In the genomic region with DNA sequence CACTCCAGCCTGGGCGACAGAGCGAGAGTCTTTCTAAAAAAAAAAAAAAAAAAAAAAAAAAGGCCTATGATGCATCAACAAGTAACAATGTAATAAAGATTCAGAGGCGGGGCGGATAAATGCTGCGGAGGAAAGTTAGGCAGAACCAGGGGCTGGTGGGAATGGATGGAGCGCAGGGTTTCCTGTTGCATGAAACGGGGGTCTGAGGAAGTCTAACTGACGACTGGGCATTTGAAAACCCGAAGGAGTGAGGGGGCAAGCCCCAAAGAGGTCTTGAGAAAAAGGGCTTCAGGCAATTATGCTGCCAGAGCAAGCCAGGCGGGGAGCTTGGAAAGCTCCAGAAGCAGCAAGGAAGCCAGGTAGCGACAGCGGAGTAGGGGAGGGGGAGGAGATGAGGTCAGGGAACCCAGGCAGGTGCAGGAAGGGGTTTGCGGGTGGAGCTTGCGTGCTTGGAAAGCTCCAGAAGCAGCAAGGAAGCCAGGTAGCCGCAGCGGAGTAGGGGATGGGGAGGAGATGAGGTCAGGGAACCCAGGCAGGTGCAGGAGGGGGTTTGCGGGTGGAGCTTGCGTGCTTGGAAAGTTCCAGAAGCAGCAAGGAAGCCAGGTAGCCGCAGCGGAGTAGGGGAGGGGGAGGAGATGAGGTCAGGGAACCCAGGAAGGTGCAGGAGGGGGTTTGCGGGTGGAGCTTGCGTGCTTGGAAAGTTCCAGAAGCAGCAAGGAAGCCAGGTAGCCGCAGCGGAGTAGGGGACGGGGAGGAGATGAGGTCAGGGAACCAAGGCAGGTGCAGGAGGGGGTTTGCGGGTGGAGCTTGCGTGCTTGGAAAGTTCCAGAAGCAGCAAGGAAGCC, we compare ENCODE assay signal across 11 cellular contexts. TPM values are rescaled to one million over a fixed set of nuclear protein-coding genes. Genes with fewer than 3 reads are reported as not detected.
A peak's percentile ranks its signal among the peaks of the same experiment; 100 is the strongest.
DNase-seq lines count a peak whose midpoint lies in the region; ATAC-seq and TF ChIP-seq lines count a peak whose summit lies in the region.
"Not testable (repeated sequence)": the region's sequence is repeated elsewhere in the genome, so short reads cannot be mapped to it uniquely, and the experiment has no call there.
"Had no signal": no experiment of that assay in that cellular context is flagged by ENCODE, and none has a peak within 500 bp of the region (broad histone marks: within the 10 kb centered on the region; RNA-seq: fewer than 3 reads in every experiment).

No MANE protein-coding gene starts in this region.

- WGBS in ovary, 3 donors: 84 to 90% (median 88%) methylated on average over 27 of the region's 27 CpGs

- DNase-seq in DMS153 (lab: John Stamatoyannopoulos, UW) (peak; percentile 57), NCI-H1436 (lab: John Stamatoyannopoulos, UW) (peak; percentile 47), left lung (peak; percentile 37 to 61), ovary (peak in 4 of 5 donors; percentile 14 to 28 (median 18))
- DNase-seq in activated CD4-positive, CD25-positive, alpha-beta regulatory T cell treated with anti-CD3 and anti-CD28 coated beads, Interleukin-2, amount 50 U/mL, for 72 hours: peak; percentile 42

- peak overlapping the region; percentile 77 to 78 for H3K4me3 ChIP-seq in duodenal mucosa (ENCODE audit: low read depth in 1 of 2, low read length in 2 of 2)
- peak overlapping the region in 1 of 2 donors; percentile 79 for H3K4me3 ChIP-seq in left lung
- H3K4me3 ChIP-seq in ovary: not testable (repeated sequence)

- H3K4me1 Mint-ChIP-seq in activated T-helper 17 cell treated with anti-CD3 and anti-CD28 coated beads, Interleukin-2, amount 50 U/mL, for 72 hours: peaks cover 20% of the 10 kb centered on the region
- peaks cover 41% of the 10 kb centered on the region for H3K4me1 Mint-ChIP-seq in stimulated activated naive CD8-positive, alpha-beta T cell treated with anti-CD3 and anti-CD28 coated beads, Interleukin-15, Interleukin-2, amounts not matched to agents 100 ng/mL and 50 ng/mL, for 24 hours (ENCODE audit: low read depth)

- H3K9me3 ChIP-seq in duodenal mucosa (ENCODE audit: control insufficient read depth in 1 of 2, low read length in 2 of 2); left lung; ovary: not testable (repeated sequence)

- H3K4me1 ChIP-seq in duodenal mucosa (ENCODE audit: control insufficient read depth in 1 of 2, insufficient read depth in 2 of 2, low read length in 2 of 2) (peaks cover 21 to 46% of the 10 kb centered on the region in 2 donors), left lung (peaks cover 4 to 24% of the 10 kb centered on the region in 2 donors)
- H3K4me1 ChIP-seq in ovary (ENCODE audit: insufficient read depth): not testable (repeated sequence)

- TF ChIP-seq POLR2A in ovary (IDR thresholded peaks at IDR 0.05): not testable (repeated sequence)

- not testable (repeated sequence) for H3K27me3 ChIP-seq in duodenal mucosa (ENCODE audit: control insufficient read depth in 1 of 2, insufficient read depth in 2 of 2, low read length in 2 of 2); ovary
- peaks cover 9 to 46% of the 10 kb centered on the region in 2 donors for H3K27me3 ChIP-seq in left lung

- peaks cover 46% of the 10 kb centered on the region for H3K36me3 Mint-ChIP-seq in activated T-helper 17 cell treated with anti-CD3 and anti-CD28 coated beads, Interleukin-2, amount 50 U/mL, for 72 hours (ENCODE audit: low read depth)
- not testable (repeated sequence) for H3K36me3 Mint-ChIP-seq in stimulated activated naive CD8-positive, alpha-beta T cell treated with anti-CD3 and anti-CD28 coated beads, Interleukin-15, Interleukin-2, amounts not matched to agents 100 ng/mL and 50 ng/mL, for 24 hours (ENCODE audit: low read depth)

- H3K9me3 Mint-ChIP-seq in activated T-helper 17 cell treated with anti-CD3 and anti-CD28 coated beads, Interleukin-2, amount 50 U/mL, for 72 hours; stimulated activated naive CD8-positive, alpha-beta T cell treated with anti-CD3 and anti-CD28 coated beads, Interleukin-15, Interleukin-2, amounts not matched to agents 100 ng/mL and 50 ng/mL, for 24 hours: not testable (repeated sequence)

- ATAC-seq in activated T-helper 17 cell treated with anti-CD3 and anti-CD28 coated beads, Interleukin-2, amount 50 U/mL, for 72 hours (replicated peaks): peak; percentile 13
- ATAC-seq in left lung: not testable (repeated sequence)

- not testable (repeated sequence) for TF ChIP-seq EP300 in ovary (IDR thresholded peaks at IDR 0.05)

- peak overlapping the region; percentile 96 for H3K27ac Mint-ChIP-seq in activated T-helper 17 cell treated with anti-CD3 and anti-CD28 coated beads, Interleukin-2, amount 50 U/mL, for 72 hours
- H3K27ac Mint-ChIP-seq in stimulated activated naive CD8-positive, alpha-beta T cell treated with anti-CD3 and anti-CD28 coated beads, Interleukin-15, Interleukin-2, amounts not matched to agents 100 ng/mL and 50 ng/mL, for 24 hours: peak overlapping the region; percentile 74

- TF ChIP-seq CTCF in left lung (IDR thresholded peaks at IDR 0.05); ovary (IDR thresholded peaks at IDR 0.05): not testable (repeated sequence)

- H3K27ac ChIP-seq in duodenal mucosa (ENCODE audit: low read depth, low read length): peak overlapping the region; percentile 70
- not testable (repeated sequence) for H3K27ac ChIP-seq in left lung, ovary

- not testable (repeated sequence) for H3K27me3 Mint-ChIP-seq in activated T-helper 17 cell treated with anti-CD3 and anti-CD28 coated beads, Interleukin-2, amount 50 U/mL, for 72 hours; stimulated activated naive CD8-positive, alpha-beta T cell treated with anti-CD3 and anti-CD28 coated beads, Interleukin-15, Interleukin-2, amounts not matched to agents 100 ng/mL and 50 ng/mL, for 24 hours

- intact Hi-C loops in left lung (cut with DNase I); ovary (cut with DNase I): not testable (repeated sequence)

- peak overlapping the region; percentile 79 to 86 for H3K9ac ChIP-seq in duodenal mucosa (ENCODE audit: low read depth in 1 of 2, low read length in 2 of 2)

- H3K36me3 ChIP-seq in duodenal mucosa (ENCODE audit: control insufficient read depth in 1 of 2, insufficient read depth in 2 of 2, low read length in 2 of 2) (peaks cover 9 to 35% of the 10 kb centered on the region in 2 donors), left lung (peaks cover 0 to 16% of the 10 kb centered on the region in 2 donors)
- H3K36me3 ChIP-seq in ovary: not testable (repeated sequence)

- peak overlapping the region; percentile 97 for H3K4me3 Mint-ChIP-seq in activated T-helper 17 cell treated with anti-CD3 and anti-CD28 coated beads, Interleukin-2, amount 50 U/mL, for 72 hours
- peak overlapping the region; percentile 92 for H3K4me3 Mint-ChIP-seq in stimulated activated naive CD8-positive, alpha-beta T cell treated with anti-CD3 and anti-CD28 coated beads, Interleukin-15, Interleukin-2, amounts not matched to agents 100 ng/mL and 50 ng/mL, for 24 hours

RNA-seq across cellular contexts. Expression of a gene that starts 1.7 kb away (rescaled TPM):
- 100 to 1,000 TPM in 1 of 2 donors, 10 to 100 TPM in 1; 31.7 to 196 TPM for total RNA-seq in activated T-helper 17 cell treated with anti-CD3 and anti-CD28 coated beads, Interleukin-2, amount 50 U/mL, for 72 hours
- total RNA-seq in left lung (10 to 100 TPM; 47.7 to 75.3 TPM), ovary (10 to 100 TPM in 4 of 7 donors, 1 to 10 TPM in 3; 3.3 to 21.3 (median 10.6) TPM)
- polyA plus RNA-seq in ovary: 1 to 10 TPM in 1 of 2 donors, under 1 TPM in 1; 0.25 to 6.1 TPM

RNA-seq across cellular contexts. Expression of a gene that starts 9.0 kb away (rescaled TPM):
- total RNA-seq in activated T-helper 17 cell treated with anti-CD3 and anti-CD28 coated beads, Interleukin-2, amount 50 U/mL, for 72 hours: 1 to 10 TPM in 1 of 2 donors, under 1 TPM in 1; 0.43 to 2.2 TPM
- total RNA-seq in left lung (1 to 10 TPM in 1 of 2 donors, under 1 TPM in 1; 0.26 to 1.5 TPM), ovary (1 to 10 TPM in 1 of 7 donors, under 1 TPM in 4, not detected in 2; 0.15 to 1.1 (median 0.20) TPM)
- under 1 TPM in 1 of 2 donors, not detected in 1; 0.02 TPM for polyA plus RNA-seq in ovary
- total RNA-seq: RPMI7951, smooth muscle cell had no signal
- polyA plus RNA-seq: smooth muscle cell had no signal

RNA-seq across cellular contexts. Expression of a gene that starts 12.1 kb away (rescaled TPM):
- not detected for total RNA-seq in activated T-helper 17 cell treated with anti-CD3 and anti-CD28 coated beads, Interleukin-2, amount 50 U/mL, for 72 hours
- total RNA-seq in left lung (not detected), ovary (not detected)
- polyA plus RNA-seq in ovary: not detected
- total RNA-seq: mucosa of gallbladder, RPMI7951, smooth muscle cell had no signal
- polyA plus RNA-seq: smooth muscle cell had no signal

RNA-seq across cellular contexts. Expression of a gene that starts 20.4 kb away (rescaled TPM):
- total RNA-seq in activated T-helper 17 cell treated with anti-CD3 and anti-CD28 coated beads, Interleukin-2, amount 50 U/mL, for 72 hours: 100 to 1,000 TPM; 187 to 261 TPM
- 100 to 1,000 TPM; 398 to 886 TPM for total RNA-seq in left lung
- total RNA-seq in ovary: 1,000 to 10,000 TPM in 1 of 7 donors, 100 to 1,000 TPM in 6; 207 to 1,149 (median 546) TPM
- 100 to 1,000 TPM; 306 to 616 TPM for polyA plus RNA-seq in ovary

RNA-seq across cellular contexts. Expression of a gene that starts 26.6 kb away (rescaled TPM):
- total RNA-seq in activated T-helper 17 cell treated with anti-CD3 and anti-CD28 coated beads, Interleukin-2, amount 50 U/mL, for 72 hours: 10 to 100 TPM; 95.7 to 97.1 TPM
- 100 to 1,000 TPM in 1 of 2 donors, 10 to 100 TPM in 1; 98.7 to 149 TPM for total RNA-seq in left lung
- 100 to 1,000 TPM; 317 to 760 (median 496) TPM for total RNA-seq in ovary
- polyA plus RNA-seq in ovary: 100 to 1,000 TPM; 211 to 748 TPM
